Comparison of ENCODE assay signal across 1 cellular context in the genomic region with DNA sequence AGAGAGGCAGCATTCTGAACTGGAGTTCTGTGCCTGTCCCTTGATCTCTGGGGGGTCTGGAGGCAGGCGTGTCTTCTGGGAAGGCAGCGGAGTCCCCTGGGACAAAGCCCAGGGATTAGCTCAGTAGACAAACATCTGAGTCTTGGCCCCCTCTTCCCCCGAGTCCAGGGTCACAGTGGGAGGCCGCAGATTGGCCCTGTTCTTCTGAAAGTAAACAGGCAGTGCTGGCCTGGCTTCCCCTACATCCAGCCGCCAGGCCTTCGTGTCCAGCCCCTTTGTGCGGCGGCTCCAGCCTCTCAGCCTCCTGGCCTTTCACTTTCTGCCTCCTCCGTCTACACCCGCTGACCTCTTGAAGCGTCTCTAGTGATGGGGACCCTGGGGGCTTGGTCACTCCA.
A peak's percentile ranks its signal among the peaks of the same experiment; 100 is the strongest.
TF ChIP-seq lines count a peak whose summit lies in the region.

No MANE protein-coding gene starts in this region.

TF ChIP-seq in HepG2, 621 proteins besides CTCF, POLR2A, EP300 and RAD21 (continued from another document):
- TF ChIP-seq, protein P1, sequence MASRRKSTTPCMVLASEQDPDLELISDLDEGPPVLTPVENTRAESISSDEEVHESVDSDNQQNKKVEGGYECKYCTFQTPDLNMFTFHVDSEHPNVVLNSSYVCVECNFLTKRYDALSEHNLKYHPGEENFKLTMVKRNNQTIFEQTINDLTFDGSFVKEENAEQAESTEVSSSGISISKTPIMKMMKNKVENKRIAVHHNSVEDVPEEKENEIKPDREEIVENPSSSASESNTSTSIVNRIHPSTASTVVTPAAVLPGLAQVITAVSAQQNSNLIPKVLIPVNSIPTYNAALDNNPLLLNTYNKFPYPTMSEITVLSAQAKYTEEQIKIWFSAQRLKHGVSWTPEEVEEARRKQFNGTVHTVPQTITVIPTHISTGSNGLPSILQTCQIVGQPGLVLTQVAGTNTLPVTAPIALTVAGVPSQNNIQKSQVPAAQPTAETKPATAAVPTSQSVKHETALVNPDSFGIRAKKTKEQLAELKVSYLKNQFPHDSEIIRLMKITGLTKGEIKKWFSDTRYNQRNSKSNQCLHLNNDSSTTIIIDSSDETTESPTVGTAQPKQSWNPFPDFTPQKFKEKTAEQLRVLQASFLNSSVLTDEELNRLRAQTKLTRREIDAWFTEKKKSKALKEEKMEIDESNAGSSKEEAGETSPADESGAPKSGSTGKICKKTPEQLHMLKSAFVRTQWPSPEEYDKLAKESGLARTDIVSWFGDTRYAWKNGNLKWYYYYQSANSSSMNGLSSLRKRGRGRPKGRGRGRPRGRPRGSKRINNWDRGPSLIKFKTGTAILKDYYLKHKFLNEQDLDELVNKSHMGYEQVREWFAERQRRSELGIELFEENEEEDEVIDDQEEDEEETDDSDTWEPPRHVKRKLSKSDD (CRISPR knock-in tag; IDR thresholded peaks at IDR 0.05; ENCODE audit: low read depth): no peak
- TF ChIP-seq MLXIP (CRISPR knock-in tag; IDR thresholded peaks at IDR 0.05; ENCODE audit: borderline replicate concordance) (no peak), NCOA1 (CRISPR knock-in tag; IDR thresholded peaks at IDR 0.05) (peak; percentile 85; the same call in 1 of the 2 replicates), MYNN (CRISPR knock-in tag; IDR thresholded peaks at IDR 0.05; ENCODE audit: low read depth) (no peak), SIN3A (IDR thresholded peaks at IDR 0.05; ENCODE audit: borderline replicate concordance, low read depth, low read length) (0 out of 2 replicates have a peak, but pooled peaks have one; percentile 23), ZNF296 (CRISPR knock-in tag; conservative IDR thresholded peaks at IDR 0.05) (no peak), RARA (CRISPR knock-in tag; IDR thresholded peaks at IDR 0.05) (peak; percentile 90), KDM5B (CRISPR knock-in tag; IDR thresholded peaks at IDR 0.05; ENCODE audit: borderline replicate concordance) (no peak), MBNL3 (CRISPR knock-in tag; conservative IDR thresholded peaks at IDR 0.05) (no peak)
- TF ChIP-seq, protein P2, sequence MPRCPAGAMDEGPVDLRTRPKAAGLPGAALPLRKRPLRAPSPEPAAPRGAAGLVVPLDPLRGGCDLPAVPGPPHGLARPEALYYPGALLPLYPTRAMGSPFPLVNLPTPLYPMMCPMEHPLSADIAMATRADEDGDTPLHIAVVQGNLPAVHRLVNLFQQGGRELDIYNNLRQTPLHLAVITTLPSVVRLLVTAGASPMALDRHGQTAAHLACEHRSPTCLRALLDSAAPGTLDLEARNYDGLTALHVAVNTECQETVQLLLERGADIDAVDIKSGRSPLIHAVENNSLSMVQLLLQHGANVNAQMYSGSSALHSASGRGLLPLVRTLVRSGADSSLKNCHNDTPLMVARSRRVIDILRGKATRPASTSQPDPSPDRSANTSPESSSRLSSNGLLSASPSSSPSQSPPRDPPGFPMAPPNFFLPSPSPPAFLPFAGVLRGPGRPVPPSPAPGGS (CRISPR knock-in tag; IDR thresholded peaks at IDR 0.05): no peak
